17 cellular contexts compared by ENCODE assay signal in the genomic region with DNA sequence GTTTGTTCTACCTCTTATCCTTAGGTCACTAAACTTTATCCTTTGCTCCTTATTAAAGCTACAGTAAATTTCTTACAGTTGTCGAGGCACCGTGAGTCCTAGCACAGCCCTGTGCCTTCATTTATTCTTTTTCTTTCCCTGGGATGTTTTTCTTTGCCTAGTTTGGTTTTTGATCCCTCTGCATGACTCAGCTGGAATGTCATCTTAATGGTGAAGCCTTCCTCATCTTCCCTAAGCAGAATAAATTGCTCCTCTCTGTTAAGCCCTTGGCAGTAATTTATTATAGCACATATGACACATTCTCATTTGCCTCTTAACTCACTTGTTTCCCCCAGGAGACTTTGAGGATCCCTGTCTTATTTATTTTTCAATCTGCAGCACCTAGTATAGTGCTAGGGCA. TPM values are rescaled to one million over a fixed set of nuclear protein-coding genes. Genes with fewer than 3 reads are reported as not detected.
DNase-seq lines count a peak whose midpoint lies in the region; ATAC-seq and TF ChIP-seq lines count a peak whose summit lies in the region.
"Had no signal": no experiment of that assay in that cellular context is flagged by ENCODE, and none has a peak within 500 bp of the region (broad histone marks: within the 10 kb centered on the region; RNA-seq: fewer than 3 reads in every experiment).

No MANE protein-coding gene starts in this region.

- H3K4me3 ChIP-seq in mammary epithelial cell (replicated peaks in 1 of 3; ENCODE audit: insufficient read depth in 1 of 3, low read depth in 2 of 3, low read length in 3 of 3), result no peak overlapping the region
- H3K4me3 ChIP-seq in SK-N-MC, result no peak overlapping the region
- H3K4me3 ChIP-seq: lung had no signal

- POLR2A ChIA-PET in MCF 10A (lab: Yijun Ruan, JAX), result no interaction called here

- H2AFZ ChIP-seq in mammary epithelial cell (ENCODE audit: low read depth, low read length), result no peak overlapping the region

- intact Hi-C loops in MCF 10A (cut with micrococcal nuclease) (no loop called here), mammary epithelial cell (cut with micrococcal nuclease) (no loop called here)

- H3K4me3 Mint-ChIP-seq in MCF 10A (ENCODE audit: unreplicated experiment), result no peak overlapping the region
- no peak overlapping the region for H3K4me3 Mint-ChIP-seq in type B pancreatic cell
- H3K4me3 Mint-ChIP-seq: activated naive CD8-positive, alpha-beta T cell treated with anti-CD3 and anti-CD28 coated beads, Interleukin-2, amount 10 ng/mL, durations not matched to agents 7 days and 5 days; CD8-positive, alpha-beta T cell; effector memory CD8-positive, alpha-beta T cell; neural crest cell had no signal

- H3K27me3 ChIP-seq in mammary epithelial cell (ENCODE audit: insufficient read depth, low read length), result no peaks in the 10 kb centered on the region

- H3K36me3 ChIP-seq in mammary epithelial cell (ENCODE audit: insufficient read depth, low read length) (peaks cover 22% of the 10 kb centered on the region), SK-N-MC (ENCODE audit: insufficient read depth, low read length) (peaks cover 52% of the 10 kb centered on the region)

- H3K9ac ChIP-seq in mammary epithelial cell (ENCODE audit: insufficient read depth, low read length) (no peak overlapping the region), SK-N-MC (ENCODE audit: insufficient read length) (no peak overlapping the region)
- H3K9ac ChIP-seq: SK-N-SH had no signal

- CTCF ChIA-PET in MCF 10A (lab: Yijun Ruan, JAX) (interaction anchor here (0.8 kb wide), 1 partner anchor 24 kb away, joined by 3 read pairs; no protein-coding TSS in a partner anchor), mammary epithelial cell (lab: Charles Lee; ENCODE audit: low non-redundant PET) (no interaction called here)

- no peaks in the 10 kb centered on the region for H3K9me3 Mint-ChIP-seq in MCF 10A (ENCODE audit: unreplicated experiment)
- H3K9me3 Mint-ChIP-seq in type B pancreatic cell, result no peaks in the 10 kb centered on the region
- H3K9me3 Mint-ChIP-seq: activated naive CD8-positive, alpha-beta T cell treated with anti-CD3 and anti-CD28 coated beads, Interleukin-2, amount 10 ng/mL, durations not matched to agents 7 days and 5 days; CD8-positive, alpha-beta T cell; effector memory CD8-positive, alpha-beta T cell had no signal

- no peaks in the 10 kb centered on the region for H4K20me1 ChIP-seq in mammary epithelial cell (ENCODE audit: insufficient read depth, low read length)

- TF ChIP-seq CTCF in MCF 10A (IDR thresholded peaks at IDR 0.05; ENCODE audit: unreplicated experiment), result no peak
- TF ChIP-seq CTCF in mammary epithelial cell (conservative IDR thresholded peaks at IDR 0.05 in 1 of 2, IDR thresholded peaks at IDR 0.05 in 1 of 2; ENCODE audit: extremely low read depth in 1 of 2, insufficient read depth in 1 of 2, low read depth in 1 of 2, low read length in 2 of 2), result no peak
- no peak for TF ChIP-seq CTCF in type B pancreatic cell (conservative IDR thresholded peaks at IDR 0.05)

- H3K27ac Mint-ChIP-seq in MCF 10A (ENCODE audit: low read depth, unreplicated experiment), result peak overlapping the region; percentile 55
- peak overlapping the region; percentile 25 for H3K27ac Mint-ChIP-seq in type B pancreatic cell
- H3K27ac Mint-ChIP-seq: activated naive CD8-positive, alpha-beta T cell treated with anti-CD3 and anti-CD28 coated beads, Interleukin-2, amount 10 ng/mL, durations not matched to agents 7 days and 5 days; CD8-positive, alpha-beta T cell; effector memory CD8-positive, alpha-beta T cell had no signal

- ATAC-seq in HG03442 (IDR thresholded peaks at IDR 0.05; ENCODE audit: unreplicated experiment) (no peak), GM18867 (IDR thresholded peaks at IDR 0.05; ENCODE audit: unreplicated experiment) (no peak)
- ATAC-seq: CD8-positive, alpha-beta T cell; effector memory CD8-positive, alpha-beta T cell had no signal

- DNase-seq in MCF 10A (ENCODE audit: unreplicated experiment), result no peak
- no peak for DNase-seq in mammary epithelial cell
- no peak for DNase-seq in SK-N-MC (ENCODE audit: low read depth, low spot score)
- peak; percentile 44 for DNase-seq in glomerular visceral epithelial cell (ENCODE audit: extremely low spot score)
- no peak for DNase-seq in type B pancreatic cell (ENCODE audit: extremely low spot score, unreplicated experiment)
- DNase-seq in NCI-H1092 treated with DMSO at 0.1 percent for 48 hours (lab: John Stamatoyannopoulos, UW), result no peak
- DNase-seq: activated CD4-positive, alpha-beta T cell treated with anti-CD3 and anti-CD28 coated beads, Interleukin-2, amount 50 U/mL, for 1 hour; activated naive CD8-positive, alpha-beta T cell treated with anti-CD3 and anti-CD28 coated beads, Interleukin-2, amount 10 ng/mL, durations not matched to agents 7 days and 5 days; CD8-positive, alpha-beta T cell; effector memory CD8-positive, alpha-beta T cell; NCI-H1930; NCI-H510A treated with DMSO at 0.1 percent for 48 hours; SK-N-SH had no signal

- no peaks in the 10 kb centered on the region for H3K4me1 ChIP-seq in mammary epithelial cell (ENCODE audit: insufficient read depth, low read length)

- in situ Hi-C loops in mammary epithelial cell (cut with MboI; ENCODE audit: low sequenced_read_pairs in 2 of 2), result no loop called here

- H3K27me3 Mint-ChIP-seq in MCF 10A (ENCODE audit: insufficient read depth, unreplicated experiment) (no peaks in the 10 kb centered on the region), type B pancreatic cell (no peaks in the 10 kb centered on the region)
- H3K27me3 Mint-ChIP-seq: activated naive CD8-positive, alpha-beta T cell treated with anti-CD3 and anti-CD28 coated beads, Interleukin-2, amount 10 ng/mL, durations not matched to agents 7 days and 5 days; effector memory CD8-positive, alpha-beta T cell had no signal

- BruUV-seq in MCF 10A (replicated peaks; lab: Mats Ljungman, UMichigan) (no TSS peak), mammary epithelial cell (replicated peaks; lab: Mats Ljungman, UMichigan) (no TSS peak)

- H3K4me2 ChIP-seq in mammary epithelial cell (ENCODE audit: insufficient read depth, low read depth, low read length), result no peak overlapping the region
- H3K4me2 ChIP-seq: SK-N-SH had no signal

- H3K79me2 ChIP-seq in mammary epithelial cell (ENCODE audit: insufficient read depth, low read length), result no peaks in the 10 kb centered on the region

- no peak overlapping the region for H3K27ac ChIP-seq in mammary epithelial cell (ENCODE audit: insufficient read depth, low read depth, low read length)
- 0 out of 2 replicates have a peak overlapping the region, but pooled peaks have one; percentile 54 for H3K27ac ChIP-seq in SK-N-MC

- no peaks in the 10 kb centered on the region for H3K4me1 Mint-ChIP-seq in MCF 10A (ENCODE audit: insufficient read depth, unreplicated experiment)
- no peaks in the 10 kb centered on the region for H3K4me1 Mint-ChIP-seq in type B pancreatic cell (ENCODE audit: unreplicated experiment)
- H3K4me1 Mint-ChIP-seq: activated naive CD8-positive, alpha-beta T cell treated with anti-CD3 and anti-CD28 coated beads, Interleukin-2, amount 10 ng/mL, durations not matched to agents 7 days and 5 days; neural crest cell had no signal

- dilution Hi-C loops in mammary epithelial cell (cut with HindIII; ENCODE audit: low sequenced_read_pairs), result no loop called here

- 85% methylated on average over 2 of the region's 2 CpGs for WGBS in mammary epithelial cell (ENCODE audit: low coverage, missing lambda C conversion rate)

- H3K36me3 Mint-ChIP-seq in MCF 10A (ENCODE audit: insufficient read depth, unreplicated experiment), result peaks cover 55% of the 10 kb centered on the region
- peaks cover 25% of the 10 kb centered on the region for H3K36me3 Mint-ChIP-seq in type B pancreatic cell

- H3K9me3 ChIP-seq in mammary epithelial cell (replicated peaks; ENCODE audit: insufficient read depth, low read length) (no peaks in the 10 kb centered on the region), SK-N-MC (ENCODE audit: low read depth, low read length) (no peaks in the 10 kb centered on the region)
- H3K9me3 ChIP-seq: SK-N-SH had no signal

RNA-seq across cellular contexts. Expression of a gene that starts 16.6 kb away (rescaled TPM):
- 55.1 and 78.8 TPM in 2 replicates for total RNA-seq in MCF 10A (2022)
- total RNA-seq in mammary epithelial cell, result 10 to 100 TPM; 62.5 to 67.9 TPM
- 44.5 TPM for polyA plus RNA-seq in mammary epithelial cell
- polyA minus RNA-seq in mammary epithelial cell, result 13.7 TPM
- total RNA-seq in type B pancreatic cell (ENCODE audit: low replicate concordance), result 61.7 and 67.3 TPM in 2 replicates

RNA-seq across cellular contexts. Expression of a gene that starts 28.1 kb away (rescaled TPM):
- 203 and 239 TPM in 2 replicates for total RNA-seq in MCF 10A (2022)
- total RNA-seq in mammary epithelial cell, result 100 to 1,000 TPM in 1 of 2 donors, 10 to 100 TPM in 1; 69.8 to 157 TPM
- 199 TPM for polyA plus RNA-seq in mammary epithelial cell
- polyA minus RNA-seq in mammary epithelial cell, result 268 TPM
- total RNA-seq in type B pancreatic cell (ENCODE audit: low replicate concordance), result 170 and 173 TPM in 2 replicates
